Comparison of ENCODE assay signal across 31 cellular contexts in genomic region chr4:125744891-125745364, GRCh38.
"Had no signal": no experiment of that assay in that cellular context is flagged by ENCODE, and none has a peak within 500 bp of the region (broad histone marks: within the 10 kb centered on the region; RNA-seq: fewer than 3 reads in every experiment).

No MANE protein-coding gene starts in this region.

- H3K4me3 Mint-ChIP-seq: activated CD4-positive, alpha-beta memory T cell treated with anti-CD3 and anti-CD28 coated beads for 36 hours; activated CD4-positive, alpha-beta T cell treated with anti-CD3 and anti-CD28 coated beads for 36 hours; activated CD4-positive, alpha-beta T cell treated with anti-CD3 and anti-CD28 coated beads, Interleukin-2, amount 10 ng/mL, durations not matched to agents 24 days and 14 days; activated CD8-positive, alpha-beta memory T cell treated with anti-CD3 and anti-CD28 coated beads, Interleukin-2, amount 10 ng/mL, durations not matched to agents 7 days and 5 days; activated CD8-positive, alpha-beta T cell treated with anti-CD3 and anti-CD28 coated beads, Interleukin-2, amount 10 ng/mL, durations not matched to agents 7 days and 5 days; activated naive CD8-positive, alpha-beta T cell; activated T-helper 1 cell treated with anti-CD3 and anti-CD28 coated beads, Interleukin-12 subunit alpha, Interleukin-12 subunit beta, Interleukin-2, Interleukin-4 antibody, amounts not matched to agents 30 ng/mL and 10 ng/mL and 1 ng/mL, durations not matched to agents 14 hours and 24 hours and 36 hours; central memory CD8-positive, alpha-beta T cell; dendritic cell treated with granulocyte-macrophage colony-stimulating factor and Interleukin-4, amounts not matched to agents 40 ng/mL and 50 ng/mL, for 4 days; endodermal cell; T-helper 17 cell; T-helper 2 cell treated with Interferon-gamma antibody and Interleukin-4, amounts not matched to agents 5 μg/mL and 100 μg/mL, for 36 hours had no signal

- H3K4me3 ChIP-seq: coronary artery, dorsolateral prefrontal cortex had no signal

- H3K27me3 Mint-ChIP-seq: activated CD4-positive, alpha-beta memory T cell treated with anti-CD3 and anti-CD28 coated beads for 36 hours; activated CD4-positive, alpha-beta T cell treated with anti-CD3 and anti-CD28 coated beads for 36 hours; activated CD4-positive, alpha-beta T cell treated with anti-CD3 and anti-CD28 coated beads, Interleukin-2, amount 10 ng/mL, durations not matched to agents 24 days and 14 days; activated CD8-positive, alpha-beta memory T cell treated with anti-CD3 and anti-CD28 coated beads, Interleukin-2, amount 10 ng/mL, durations not matched to agents 7 days and 5 days; activated naive CD8-positive, alpha-beta T cell; central memory CD8-positive, alpha-beta T cell; dendritic cell treated with granulocyte-macrophage colony-stimulating factor and Interleukin-4, amounts not matched to agents 40 ng/mL and 50 ng/mL, for 4 days; T-helper 17 cell had no signal

- H3K27ac Mint-ChIP-seq: activated CD4-positive, alpha-beta memory T cell treated with anti-CD3 and anti-CD28 coated beads for 36 hours; activated CD4-positive, alpha-beta T cell treated with anti-CD3 and anti-CD28 coated beads for 36 hours; activated CD4-positive, alpha-beta T cell treated with anti-CD3 and anti-CD28 coated beads, Interleukin-2, amount 10 ng/mL, durations not matched to agents 24 days and 14 days; activated CD8-positive, alpha-beta memory T cell treated with anti-CD3 and anti-CD28 coated beads, Interleukin-2, amount 10 ng/mL, durations not matched to agents 7 days and 5 days; activated CD8-positive, alpha-beta T cell treated with anti-CD3 and anti-CD28 coated beads, Interleukin-2, amount 10 ng/mL, durations not matched to agents 7 days and 5 days; activated naive CD8-positive, alpha-beta T cell; activated T-helper 1 cell treated with anti-CD3 and anti-CD28 coated beads, Interleukin-12 subunit alpha, Interleukin-12 subunit beta, Interleukin-2, Interleukin-4 antibody, amounts not matched to agents 30 ng/mL and 10 ng/mL and 1 ng/mL, durations not matched to agents 14 hours and 24 hours and 36 hours; activated T-helper 2 cell treated with anti-CD3 and anti-CD28 coated beads, Interferon-gamma antibody, Interleukin-2, Interleukin-4, amounts not matched to agents 10 μg/mL and 5 μg/mL and 100 μg/mL, durations not matched to agents 14 hours and 24 hours and 36 hours; dendritic cell treated with granulocyte-macrophage colony-stimulating factor and Interleukin-4, amounts not matched to agents 40 ng/mL and 50 ng/mL, for 4 days; endodermal cell; T-helper 17 cell; T-helper 2 cell treated with Interferon-gamma antibody and Interleukin-4, amounts not matched to agents 5 μg/mL and 100 μg/mL, for 36 hours had no signal

- ATAC-seq: activated CD4-positive, alpha-beta T cell treated with anti-CD3 and anti-CD28 coated beads for 36 hours; activated CD8-positive, alpha-beta memory T cell treated with anti-CD3 and anti-CD28 coated beads, Interleukin-2, amount 10 ng/mL, durations not matched to agents 7 days and 5 days; activated CD8-positive, alpha-beta T cell treated with anti-CD3 and anti-CD28 coated beads, Interleukin-2, amount 10 ng/mL, durations not matched to agents 7 days and 5 days; esophagus mucosa; T-helper 17 cell had no signal

- H3K9me3 Mint-ChIP-seq: activated CD4-positive, alpha-beta T cell treated with anti-CD3 and anti-CD28 coated beads, Interleukin-2, amount 10 ng/mL, durations not matched to agents 24 days and 14 days had no signal

- H3K36me3 Mint-ChIP-seq: activated CD4-positive, alpha-beta memory T cell treated with anti-CD3 and anti-CD28 coated beads for 36 hours; activated CD8-positive, alpha-beta memory T cell treated with anti-CD3 and anti-CD28 coated beads, Interleukin-2, amount 10 ng/mL, durations not matched to agents 7 days and 5 days; activated naive CD8-positive, alpha-beta T cell had no signal

- H3K36me3 ChIP-seq: brain microvascular endothelial cell, WERI-Rb-1 had no signal

- H3K4me1 Mint-ChIP-seq: activated CD4-positive, alpha-beta T cell treated with anti-CD3 and anti-CD28 coated beads for 36 hours; activated CD4-positive, alpha-beta T cell treated with anti-CD3 and anti-CD28 coated beads, Interleukin-2, amount 10 ng/mL, durations not matched to agents 24 days and 14 days; activated CD8-positive, alpha-beta memory T cell treated with anti-CD3 and anti-CD28 coated beads, Interleukin-2, amount 10 ng/mL, durations not matched to agents 7 days and 5 days; central memory CD8-positive, alpha-beta T cell; T-helper 17 cell had no signal

- H3K27me3 ChIP-seq: brain microvascular endothelial cell, dorsolateral prefrontal cortex had no signal

- DNase-seq: activated CD4-positive, alpha-beta memory T cell treated with anti-CD3 and anti-CD28 coated beads for 36 hours; activated CD4-positive, alpha-beta T cell treated with anti-CD3 and anti-CD28 coated beads for 36 hours; activated CD4-positive, alpha-beta T cell treated with anti-CD3 and anti-CD28 coated beads, Interleukin-2, amount 10 ng/mL, durations not matched to agents 24 days and 14 days; activated CD4-positive, CD25-positive, alpha-beta regulatory T cell; activated CD4-positive, CD25-positive, alpha-beta regulatory T cell treated with anti-CD3 and anti-CD28 coated beads, Interleukin-2, amount 50 U/mL, for 72 hours; activated CD8-positive, alpha-beta memory T cell treated with anti-CD3 and anti-CD28 coated beads, Interleukin-2, amount 10 ng/mL, durations not matched to agents 7 days and 5 days; activated CD8-positive, alpha-beta memory T cell treated with anti-CD3 and anti-CD28 coated beads, Interleukin-2, amount 50 U/mL, for 4 hours; activated CD8-positive, alpha-beta T cell treated with anti-CD3 and anti-CD28 coated beads, Interleukin-2, amount 10 ng/mL, durations not matched to agents 7 days and 5 days; activated effector memory CD4-positive, alpha-beta T cell treated with anti-CD3 and anti-CD28 coated beads, Interleukin-2, amount 50 U/mL, for 16 hours; activated naive CD4-positive, alpha-beta T cell treated with anti-CD3 and anti-CD28 coated beads, Interleukin-2, amount 50 U/mL, for 16 hours; activated naive CD4-positive, alpha-beta T cell treated with Interleukin-2 at 50 U/mL for 16 hours; activated T-cell treated with anti-CD3 and anti-CD28 coated beads, Interleukin-2, amount 50 U/mL, for 1 hour; activated T-cell treated with anti-CD3 and anti-CD28 coated beads, Interleukin-2, amount 50 U/mL, for 48 hours; amniotic stem cell; anterior cingulate cortex; brain microvascular endothelial cell; dorsolateral prefrontal cortex; effector memory CD4-positive, alpha-beta T cell; endodermal cell; foreskin fibroblast; T1000; WERI-Rb-1 had no signal

- H3K27ac ChIP-seq: brain microvascular endothelial cell, coronary artery, dorsolateral prefrontal cortex, WERI-Rb-1 had no signal
